8 cellular contexts compared by ENCODE assay signal in genomic region chr11:77589181-77589520, GRCh38. TPM values are rescaled to one million over a fixed set of nuclear protein-coding genes. Genes with fewer than 3 reads are reported as not detected.
DNase-seq lines count a peak whose midpoint lies in the region; ATAC-seq and TF ChIP-seq lines count a peak whose summit lies in the region.

No MANE protein-coding gene starts in this region.

- CTCF ChIA-PET in activated B cell treated with CpG ODN at 0.5 μM for 24 hours (lab: Charles Lee), result interaction anchor here (1.1 kb wide), 1 partner anchor 30 kb away, joined by 5 read pairs; no protein-coding TSS in a partner anchor

- H3K9me2 ChIP-seq in hepatocyte (replicated peaks; ENCODE audit: insufficient read depth), result no peaks in the 10 kb centered on the region

- H3K79me2 ChIP-seq in hepatocyte, result peaks cover 18% of the 10 kb centered on the region

- WGBS in hepatocyte (ENCODE audit: low lambda C conversion rate, missing lambda C conversion rate), result 6% methylated on average over 19 of the region's 19 CpGs

- peaks cover 8% of the 10 kb centered on the region for H3K4me1 ChIP-seq in hepatocyte (ENCODE audit: insufficient read depth)

- no peak for DNase-seq in activated B cell treated with CpG ODN at 0.5 μM for 24 hours
- DNase-seq in hepatocyte (ENCODE audit: low spot score), result no peak
- no peak for DNase-seq in stimulated activated naive B cell treated with anti-CD40 and anti-IgM and Interleukin-4, amounts not matched to agents 10 μg/mL and 1 μg/mL and 100 μg/mL, for 72 hours
- DNase-seq in middle frontal gyrus (ENCODE audit: extremely low spot score, low spot score), result no peak
- DNase-seq in epidermal melanocyte (ENCODE audit: insufficient read length, low spot score), result no peak
- no peak for DNase-seq in OCI-M2 (lab: John Stamatoyannopoulos, UW; ENCODE audit: unreplicated experiment)

- peaks cover 2% of the 10 kb centered on the region for H3K27me3 Mint-ChIP-seq in activated B cell treated with CpG ODN at 0.5 μM for 24 hours
- H3K27me3 Mint-ChIP-seq in stimulated activated naive B cell treated with anti-CD40 and anti-IgM and Interleukin-4, amounts not matched to agents 10 μg/mL and 1 μg/mL and 100 μg/mL, for 72 hours, result peaks cover 16 to 23% of the 10 kb centered on the region in 2 donors

- H3K9me3 Mint-ChIP-seq in activated B cell treated with CpG ODN at 0.5 μM for 24 hours, result no peaks in the 10 kb centered on the region
- no peaks in the 10 kb centered on the region for H3K9me3 Mint-ChIP-seq in stimulated activated naive B cell treated with anti-CD40 and anti-IgM and Interleukin-4, amounts not matched to agents 10 μg/mL and 1 μg/mL and 100 μg/mL, for 72 hours

- H2AFZ ChIP-seq in hepatocyte, result peak overlapping the region; percentile 30

- intact Hi-C loops in activated B cell treated with CpG ODN at 0.5 μM for 24 hours (cut with micrococcal nuclease), result no loop called here

- POLR2A ChIA-PET in activated B cell treated with CpG ODN at 0.5 μM for 24 hours (lab: Charles Lee), result no interaction called here

- no peaks in the 10 kb centered on the region for H4K20me1 ChIP-seq in hepatocyte (ENCODE audit: insufficient read depth, poor library complexity, severe bottlenecking)

- peak overlapping the region; percentile 89 for H3K27ac ChIP-seq in hepatocyte

- H3K27me3 ChIP-seq in hepatocyte, result no peaks in the 10 kb centered on the region

- H3K9me3 ChIP-seq in hepatocyte (ENCODE audit: low read depth), result no peaks in the 10 kb centered on the region

- peak overlapping the region; percentile 94 for H3K4me2 ChIP-seq in hepatocyte

- peak; percentile 20 for ATAC-seq in GM18870 (IDR thresholded peaks at IDR 0.05; ENCODE audit: unreplicated experiment)
- ATAC-seq in HG02884 (IDR thresholded peaks at IDR 0.05; ENCODE audit: unreplicated experiment), result peak; percentile 31
- ATAC-seq in activated B cell treated with CpG ODN at 0.5 μM for 24 hours (ENCODE audit: low read depth), result peak; percentile 29
- peak; percentile 33 to 42 for ATAC-seq in stimulated activated naive B cell treated with anti-CD40 and anti-IgM and Interleukin-4, amounts not matched to agents 10 μg/mL and 1 μg/mL and 100 μg/mL, for 72 hours (replicated peaks)

- peaks cover 2% of the 10 kb centered on the region for H3K36me3 Mint-ChIP-seq in activated B cell treated with CpG ODN at 0.5 μM for 24 hours (ENCODE audit: low read depth)
- H3K36me3 Mint-ChIP-seq in stimulated activated naive B cell treated with anti-CD40 and anti-IgM and Interleukin-4, amounts not matched to agents 10 μg/mL and 1 μg/mL and 100 μg/mL, for 72 hours, result peaks cover 0 to 3% of the 10 kb centered on the region in 2 donors

- H3K4me1 Mint-ChIP-seq in activated B cell treated with CpG ODN at 0.5 μM for 24 hours, result peaks cover 15% of the 10 kb centered on the region
- peaks cover 13 to 20% of the 10 kb centered on the region in 2 donors for H3K4me1 Mint-ChIP-seq in stimulated activated naive B cell treated with anti-CD40 and anti-IgM and Interleukin-4, amounts not matched to agents 10 μg/mL and 1 μg/mL and 100 μg/mL, for 72 hours

- H3K4me3 ChIP-seq in hepatocyte, result peak overlapping the region; percentile 28

- peak overlapping the region; percentile 85 for H3K4me3 Mint-ChIP-seq in activated B cell treated with CpG ODN at 0.5 μM for 24 hours
- peak overlapping the region; percentile 93 to 97 for H3K4me3 Mint-ChIP-seq in stimulated activated naive B cell treated with anti-CD40 and anti-IgM and Interleukin-4, amounts not matched to agents 10 μg/mL and 1 μg/mL and 100 μg/mL, for 72 hours

- no peak overlapping the region for H3K27ac Mint-ChIP-seq in activated B cell treated with CpG ODN at 0.5 μM for 24 hours
- peak overlapping the region; percentile 42 for H3K27ac Mint-ChIP-seq in stimulated activated naive B cell treated with anti-CD40 and anti-IgM and Interleukin-4, amounts not matched to agents 10 μg/mL and 1 μg/mL and 100 μg/mL, for 72 hours

- H3K36me3 ChIP-seq in hepatocyte (replicated peaks; ENCODE audit: insufficient read depth, low read depth), result no peaks in the 10 kb centered on the region

- TF ChIP-seq CTCF in activated B cell treated with CpG ODN at 0.5 μM for 24 hours (IDR thresholded peaks at IDR 0.05) (no peak), hepatocyte (IDR thresholded peaks at IDR 0.05; ENCODE audit: poor library complexity) (no peak)

RNA-seq across cellular contexts. Expression of gene AQP11, which starts 0.6 kb away (rescaled TPM):
- total RNA-seq in activated B cell treated with CpG ODN at 0.5 μM for 24 hours, result 0.20 and 0.22 TPM in 2 replicates
- total RNA-seq in hepatocyte, result 6.6 and 11.7 TPM in 2 replicates
- 9.3 and 13.5 TPM in 2 replicates for polyA plus RNA-seq in hepatocyte

RNA-seq across cellular contexts. Expression of gene CLNS1A, which starts 48.4 kb away (rescaled TPM):
- 112 and 116 TPM in 2 replicates for total RNA-seq in activated B cell treated with CpG ODN at 0.5 μM for 24 hours
- total RNA-seq in hepatocyte, result 121 and 137 TPM in 2 replicates
- 77.3 and 80.6 TPM in 2 replicates for polyA plus RNA-seq in hepatocyte
